31 cellular contexts compared by ENCODE assay signal in the genomic region with DNA sequence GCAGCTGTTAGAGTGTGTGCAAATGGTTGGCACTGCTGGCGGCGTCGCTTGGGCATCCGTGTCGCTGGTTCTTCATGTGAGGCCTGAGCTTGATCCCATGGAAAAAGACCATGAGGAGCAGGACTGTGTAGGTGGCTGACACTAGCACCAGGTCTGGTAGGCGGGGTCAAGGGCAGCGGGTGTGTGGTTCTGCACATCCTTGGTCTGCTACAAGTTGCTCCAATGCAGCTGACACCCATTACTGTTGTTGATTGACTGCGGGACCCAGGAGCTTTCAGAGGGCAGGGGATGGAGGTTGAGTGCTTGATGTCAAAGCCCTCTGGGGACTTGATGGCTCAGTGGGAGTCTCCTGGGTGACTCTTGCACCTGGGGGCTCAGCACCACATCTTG. TPM values are rescaled to one million over a fixed set of nuclear protein-coding genes. Genes with fewer than 3 reads are reported as not detected.
"Had no signal": no experiment of that assay in that cellular context is flagged by ENCODE, and none has a peak within 500 bp of the region (broad histone marks: within the 10 kb centered on the region; RNA-seq: fewer than 3 reads in every experiment).

No MANE protein-coding gene starts in this region.

- H3K36me3 Mint-ChIP-seq: activated CD4-positive, alpha-beta memory T cell treated with anti-CD3 and anti-CD28 coated beads for 36 hours; activated CD8-positive, alpha-beta memory T cell treated with anti-CD3 and anti-CD28 coated beads, Interleukin-2, amount 10 ng/mL, durations not matched to agents 7 days and 5 days; activated naive CD4-positive, alpha-beta T cell treated with anti-CD3 and anti-CD28 coated beads, Interleukin-2, amount 10 ng/mL, durations not matched to agents 7 days and 5 days; activated naive CD4-positive, alpha-beta T cell treated with anti-CD3 and anti-CD28 coated beads, Interleukin-2, amount 50 U/mL, for 72 hours; activated naive CD8-positive, alpha-beta T cell treated with anti-CD3 and anti-CD28 coated beads, Interleukin-2, amount 10 ng/mL, durations not matched to agents 7 days and 5 days; brain had no signal

- H3K4me1 ChIP-seq: ascending aorta, breast epithelium had no signal

- H3K27ac Mint-ChIP-seq: activated CD4-positive, alpha-beta memory T cell treated with anti-CD3 and anti-CD28 coated beads for 36 hours; activated CD4-positive, alpha-beta T cell treated with anti-CD3 and anti-CD28 coated beads for 36 hours; activated CD4-positive, alpha-beta T cell treated with anti-CD3 and anti-CD28 coated beads, Interleukin-2, amount 10 ng/mL, durations not matched to agents 24 days and 14 days; activated CD8-positive, alpha-beta memory T cell treated with anti-CD3 and anti-CD28 coated beads, Interleukin-2, amount 10 ng/mL, durations not matched to agents 7 days and 5 days; activated CD8-positive, alpha-beta T cell treated with anti-CD3 and anti-CD28 coated beads, Interleukin-2, amount 10 ng/mL, durations not matched to agents 7 days and 5 days; activated naive CD4-positive, alpha-beta T cell treated with anti-CD3 and anti-CD28 coated beads, Interleukin-2, amount 10 ng/mL, durations not matched to agents 7 days and 5 days; activated naive CD4-positive, alpha-beta T cell treated with anti-CD3 and anti-CD28 coated beads, Interleukin-2, amount 50 U/mL, for 72 hours; activated naive CD8-positive, alpha-beta T cell treated with anti-CD3 and anti-CD28 coated beads, Interleukin-2, amount 10 ng/mL, durations not matched to agents 7 days and 5 days; activated T-cell treated with anti-CD3 and anti-CD28 coated beads, Interleukin-2, amount 50 U/mL, for 24 hours; activated T-cell treated with anti-CD3 and anti-CD28 coated beads, Interleukin-2, amount 50 U/mL, for 72 hours; dendritic cell treated with granulocyte-macrophage colony-stimulating factor and Interleukin-4, amounts not matched to agents 40 ng/mL and 50 ng/mL, for 4 days; endodermal cell had no signal

- H3K27ac ChIP-seq: ascending aorta, breast epithelium, cardiac muscle cell, coronary artery, dorsolateral prefrontal cortex had no signal

- H3K4me3 ChIP-seq: ascending aorta, breast epithelium, cardiac muscle cell, coronary artery, dorsolateral prefrontal cortex had no signal

- H3K9me3 Mint-ChIP-seq: activated CD4-positive, alpha-beta memory T cell treated with anti-CD3 and anti-CD28 coated beads for 36 hours; activated CD4-positive, alpha-beta T cell treated with anti-CD3 and anti-CD28 coated beads, Interleukin-2, amount 10 ng/mL, durations not matched to agents 24 days and 14 days; activated naive CD4-positive, alpha-beta T cell treated with anti-CD3 and anti-CD28 coated beads, Interleukin-2, amount 10 ng/mL, durations not matched to agents 7 days and 5 days; activated naive CD4-positive, alpha-beta T cell treated with anti-CD3 and anti-CD28 coated beads, Interleukin-2, amount 50 U/mL, for 72 hours; activated naive CD8-positive, alpha-beta T cell treated with anti-CD3 and anti-CD28 coated beads, Interleukin-2, amount 10 ng/mL, durations not matched to agents 7 days and 5 days; activated T-cell treated with anti-CD3 and anti-CD28 coated beads, Interleukin-2, amount 50 U/mL, for 24 hours; activated T-cell treated with anti-CD3 and anti-CD28 coated beads, Interleukin-2, amount 50 U/mL, for 72 hours; dendritic cell treated with granulocyte-macrophage colony-stimulating factor and Interleukin-4, amounts not matched to agents 40 ng/mL and 50 ng/mL, for 4 days; endodermal cell had no signal

- H3K4me3 Mint-ChIP-seq: activated CD4-positive, alpha-beta memory T cell treated with anti-CD3 and anti-CD28 coated beads for 36 hours; activated CD4-positive, alpha-beta T cell treated with anti-CD3 and anti-CD28 coated beads for 36 hours; activated CD4-positive, alpha-beta T cell treated with anti-CD3 and anti-CD28 coated beads, Interleukin-2, amount 10 ng/mL, durations not matched to agents 24 days and 14 days; activated CD8-positive, alpha-beta memory T cell treated with anti-CD3 and anti-CD28 coated beads, Interleukin-2, amount 10 ng/mL, durations not matched to agents 7 days and 5 days; activated CD8-positive, alpha-beta T cell treated with anti-CD3 and anti-CD28 coated beads, Interleukin-2, amount 10 ng/mL, durations not matched to agents 7 days and 5 days; activated naive CD4-positive, alpha-beta T cell treated with anti-CD3 and anti-CD28 coated beads, Interleukin-2, amount 10 ng/mL, durations not matched to agents 7 days and 5 days; activated naive CD8-positive, alpha-beta T cell treated with anti-CD3 and anti-CD28 coated beads, Interleukin-2, amount 10 ng/mL, durations not matched to agents 7 days and 5 days; activated T-cell treated with anti-CD3 and anti-CD28 coated beads, Interleukin-2, amount 50 U/mL, for 24 hours; activated T-cell treated with anti-CD3 and anti-CD28 coated beads, Interleukin-2, amount 50 U/mL, for 72 hours; brain; dendritic cell treated with granulocyte-macrophage colony-stimulating factor and Interleukin-4, amounts not matched to agents 40 ng/mL and 50 ng/mL, for 4 days; endodermal cell had no signal

- H3K4me1 Mint-ChIP-seq: activated CD4-positive, alpha-beta T cell treated with anti-CD3 and anti-CD28 coated beads for 36 hours; activated CD4-positive, alpha-beta T cell treated with anti-CD3 and anti-CD28 coated beads, Interleukin-2, amount 10 ng/mL, durations not matched to agents 24 days and 14 days; activated CD8-positive, alpha-beta memory T cell treated with anti-CD3 and anti-CD28 coated beads, Interleukin-2, amount 10 ng/mL, durations not matched to agents 7 days and 5 days; activated naive CD4-positive, alpha-beta T cell treated with anti-CD3 and anti-CD28 coated beads, Interleukin-2, amount 10 ng/mL, durations not matched to agents 7 days and 5 days; activated naive CD8-positive, alpha-beta T cell treated with anti-CD3 and anti-CD28 coated beads, Interleukin-2, amount 10 ng/mL, durations not matched to agents 7 days and 5 days; endodermal cell had no signal

- H3K9me3 ChIP-seq: ascending aorta, breast epithelium had no signal

- ATAC-seq: activated CD4-positive, alpha-beta T cell treated with anti-CD3 and anti-CD28 coated beads for 36 hours; activated CD8-positive, alpha-beta memory T cell treated with anti-CD3 and anti-CD28 coated beads, Interleukin-2, amount 10 ng/mL, durations not matched to agents 7 days and 5 days; activated CD8-positive, alpha-beta T cell treated with anti-CD3 and anti-CD28 coated beads, Interleukin-2, amount 10 ng/mL, durations not matched to agents 7 days and 5 days; activated naive CD4-positive, alpha-beta T cell treated with anti-CD3 and anti-CD28 coated beads, Interleukin-2, amount 50 U/mL, for 72 hours; activated T-cell treated with anti-CD3 and anti-CD28 coated beads, Interleukin-2, amount 50 U/mL, for 72 hours; esophagus mucosa had no signal

- H3K27me3 ChIP-seq: ascending aorta, breast epithelium had no signal

- H3K36me3 ChIP-seq: ascending aorta, breast epithelium, cardiac muscle cell had no signal

- DNase-seq: activated CD4-positive, alpha-beta memory T cell treated with anti-CD3 and anti-CD28 coated beads for 36 hours; activated CD4-positive, alpha-beta T cell treated with anti-CD3 and anti-CD28 coated beads for 36 hours; activated CD4-positive, alpha-beta T cell treated with anti-CD3 and anti-CD28 coated beads, Interleukin-2, amount 10 ng/mL, durations not matched to agents 24 days and 14 days; activated CD4-positive, CD25-positive, alpha-beta regulatory T cell; activated CD4-positive, CD25-positive, alpha-beta regulatory T cell treated with anti-CD3 and anti-CD28 coated beads, Interleukin-2, amount 50 U/mL, for 72 hours; activated CD8-positive, alpha-beta memory T cell treated with anti-CD3 and anti-CD28 coated beads, Interleukin-2, amount 10 ng/mL, durations not matched to agents 7 days and 5 days; activated CD8-positive, alpha-beta memory T cell treated with anti-CD3 and anti-CD28 coated beads, Interleukin-2, amount 50 U/mL, for 4 hours; activated CD8-positive, alpha-beta T cell treated with anti-CD3 and anti-CD28 coated beads, Interleukin-2, amount 10 ng/mL, durations not matched to agents 7 days and 5 days; activated gamma-delta T cell; activated naive CD4-positive, alpha-beta T cell; activated naive CD4-positive, alpha-beta T cell treated with anti-CD3 and anti-CD28 coated beads, Interleukin-2, amount 10 ng/mL, durations not matched to agents 7 days and 5 days; activated T-cell treated with anti-CD3 and anti-CD28 coated beads, Interleukin-2, amount 50 U/mL, for 24 hours; activated T-cell treated with anti-CD3 and anti-CD28 coated beads, Interleukin-2, amount 50 U/mL, for 72 hours; central memory CD4-positive, alpha-beta T cell; cerebellar nuclear complex; dorsolateral prefrontal cortex; effector memory CD4-positive, alpha-beta T cell; endodermal cell; foreskin fibroblast; head of caudate nucleus; T-helper 2 cell had no signal

RNA-seq across cellular contexts. Expression of gene PITX1, which starts 29.0 kb away (rescaled TPM):
- total RNA-seq: activated CD8-positive, alpha-beta T cell treated with anti-CD3 and anti-CD28 coated beads, Interleukin-2, amount 10 ng/mL, durations not matched to agents 7 days and 5 days; activated naive CD8-positive, alpha-beta T cell treated with anti-CD3 and anti-CD28 coated beads, Interleukin-2, amount 10 ng/mL, durations not matched to agents 7 days and 5 days; cardiac muscle cell; frontal cortex had no signal
